Comparison of ENCODE assay signal across 10 cellular contexts in genomic region chrX:19625612-19626011, GRCh38.
DNase-seq lines count a peak whose midpoint lies in the region; ATAC-seq, FAIRE-seq and TF ChIP-seq lines count a peak whose summit lies in the region.
"Had no signal": no experiment of that assay in that cellular context is flagged by ENCODE, and none has a peak within 500 bp of the region (broad histone marks: within the 10 kb centered on the region; RNA-seq: fewer than 3 reads in every experiment).

No MANE protein-coding gene starts in this region.

- TF ChIP-seq POLR2A in body of pancreas (IDR thresholded peaks at IDR 0.05) (no peak), GM12891 (IDR thresholded peaks at IDR 0.05; ENCODE audit: low read depth, low read length) (no peak)

- H3K27ac ChIP-seq in left ventricle myocardium inferior (replicated peaks) (peak overlapping the region; percentile 69), right atrium auricular region (no peak overlapping the region), upper lobe of right lung (no peak overlapping the region), body of pancreas (no peak overlapping the region)
- H3K27ac ChIP-seq in naive thymus-derived CD4-positive, alpha-beta T cell (ENCODE audit: low read depth, low read length): peak overlapping the region; percentile 7
- H3K27ac ChIP-seq: brain microvascular endothelial cell had no signal

- intact Hi-C loops in left ventricle myocardium inferior (cut with micrococcal nuclease) (no loop called here), upper lobe of right lung (cut with DNase I) (no loop called here), body of pancreas (cut with DNase I) (no loop called here)
- intact Hi-C loops in naive thymus-derived CD4-positive, alpha-beta T cell (cut with micrococcal nuclease): loop anchor here in 1 of 2 donors (2.0 kb wide), 1 partner anchor 57 kb away; no protein-coding TSS in a partner anchor

- H3K4me1 ChIP-seq in left ventricle myocardium inferior (peaks cover 10% of the 10 kb centered on the region), right atrium auricular region (no peaks in the 10 kb centered on the region), upper lobe of right lung (no peaks in the 10 kb centered on the region), body of pancreas (no peaks in the 10 kb centered on the region)
- H3K4me1 ChIP-seq in naive thymus-derived CD4-positive, alpha-beta T cell (ENCODE audit: control insufficient read depth in 2 of 2, insufficient read depth in 2 of 2, low read length in 2 of 2): peaks cover 0 to 27% of the 10 kb centered on the region in 2 donors

- H3K4me3 ChIP-seq in left ventricle myocardium inferior (no peak overlapping the region), right atrium auricular region (no peak overlapping the region), upper lobe of right lung (no peak overlapping the region), body of pancreas (no peak overlapping the region)
- no peak overlapping the region for H3K4me3 ChIP-seq in naive thymus-derived CD4-positive, alpha-beta T cell (ENCODE audit: low read length)

- H3K4me3 Mint-ChIP-seq in naive thymus-derived CD4-positive, alpha-beta T cell: peak overlapping the region in 2 of 10 donors; percentile 14 to 75
- H3K4me3 Mint-ChIP-seq: B cell had no signal

- no peaks in the 10 kb centered on the region for H3K27me3 Mint-ChIP-seq in naive thymus-derived CD4-positive, alpha-beta T cell
- H3K27me3 Mint-ChIP-seq: B cell had no signal

- peak overlapping the region in 7 of 9 donors; percentile 37 to 90 (median 81) for H3K27ac Mint-ChIP-seq in naive thymus-derived CD4-positive, alpha-beta T cell
- H3K27ac Mint-ChIP-seq: B cell had no signal

- FAIRE-seq in GM12891 (lab: Jason Lieb, UNC): no peak

- WGBS in body of pancreas, 2 donors: 78% methylated on average over 5 of the region's 6 CpGs; no CpG with 5 or more reads in 1 of the 2 donors

- H3K36me3 Mint-ChIP-seq in naive thymus-derived CD4-positive, alpha-beta T cell: peaks cover 0 to 14% (median 7%) of the 10 kb centered on the region in 5 donors

- ATAC-seq in naive thymus-derived CD4-positive, alpha-beta T cell: no peak
- peak; percentile 35 for ATAC-seq in upper lobe of right lung
- no peak for ATAC-seq in body of pancreas
- ATAC-seq in HG03520 (IDR thresholded peaks at IDR 0.05; ENCODE audit: unreplicated experiment): no peak

- H3K27me3 ChIP-seq in left ventricle myocardium inferior (ENCODE audit: low read depth) (no peaks in the 10 kb centered on the region), right atrium auricular region (no peaks in the 10 kb centered on the region), upper lobe of right lung (no peaks in the 10 kb centered on the region), body of pancreas (peaks cover 0 to 4% of the 10 kb centered on the region in 2 donors)
- H3K27me3 ChIP-seq in naive thymus-derived CD4-positive, alpha-beta T cell (ENCODE audit: control insufficient read depth in 2 of 2, insufficient read depth in 2 of 2, low read length in 2 of 2): no peaks in the 10 kb centered on the region
- H3K27me3 ChIP-seq: brain microvascular endothelial cell had no signal

- TF ChIP-seq CTCF in left ventricle myocardium inferior (IDR thresholded peaks at IDR 0.05; ENCODE audit: borderline replicate concordance) (no peak), right atrium auricular region (IDR thresholded peaks at IDR 0.05) (no peak), upper lobe of right lung (IDR thresholded peaks at IDR 0.05) (no peak), body of pancreas (IDR thresholded peaks at IDR 0.05) (no peak)

- no peaks in the 10 kb centered on the region for H3K9me3 ChIP-seq in left ventricle myocardium inferior (replicated peaks)
- H3K9me3 ChIP-seq in right atrium auricular region: no peaks in the 10 kb centered on the region
- no peaks in the 10 kb centered on the region for H3K9me3 ChIP-seq in naive thymus-derived CD4-positive, alpha-beta T cell (ENCODE audit: control insufficient read depth in 2 of 3, low read length in 3 of 3)
- no peaks in the 10 kb centered on the region for H3K9me3 ChIP-seq in upper lobe of right lung
- no peaks in the 10 kb centered on the region for H3K9me3 ChIP-seq in body of pancreas

- no peaks in the 10 kb centered on the region for H3K9me3 Mint-ChIP-seq in naive thymus-derived CD4-positive, alpha-beta T cell

- CTCF ChIA-PET in naive thymus-derived CD4-positive, alpha-beta T cell (lab: Charles Lee): no interaction called here

- H3K36me3 ChIP-seq in left ventricle myocardium inferior: no peaks in the 10 kb centered on the region
- H3K36me3 ChIP-seq in right atrium auricular region: no peaks in the 10 kb centered on the region
- peaks cover 0 to 13% (median 6%) of the 10 kb centered on the region in 3 experiments for H3K36me3 ChIP-seq in naive thymus-derived CD4-positive, alpha-beta T cell (ENCODE audit: control insufficient read depth in 2 of 3, insufficient read depth in 3 of 3, low read length in 3 of 3)
- no peaks in the 10 kb centered on the region for H3K36me3 ChIP-seq in upper lobe of right lung
- no peaks in the 10 kb centered on the region for H3K36me3 ChIP-seq in body of pancreas (replicated peaks in 1 of 2; ENCODE audit: insufficient read depth in 1 of 2, low read depth in 2 of 2)
- H3K36me3 ChIP-seq: brain microvascular endothelial cell had no signal

- H3K4me1 Mint-ChIP-seq in naive thymus-derived CD4-positive, alpha-beta T cell: peaks cover 0 to 56% (median 37%) of the 10 kb centered on the region in 7 donors

- POLR2A ChIA-PET in naive thymus-derived CD4-positive, alpha-beta T cell (lab: Charles Lee): no interaction called here

- no peak for DNase-seq in left ventricle myocardium inferior
- DNase-seq in right atrium auricular region (ENCODE audit: low spot score): no peak
- peak; percentile 14 for DNase-seq in activated T-helper 1 cell treated with Interleukin-2 at 50 U/mL for 16 hours (ENCODE audit: low read depth)
- DNase-seq in naive thymus-derived CD4-positive, alpha-beta T cell: peak in 1 of 9 donors; percentile 53
- DNase-seq in upper lobe of right lung: no peak
- no peak for DNase-seq in body of pancreas
- DNase-seq in GM12891 (ENCODE audit: insufficient read length, low spot score): no peak
- DNase-seq: brain microvascular endothelial cell had no signal

TF ChIP-seq in GM12891, 5 proteins besides CTCF, POLR2A, EP300 and RAD21:
- no peak for TF ChIP-seq TAF1 (IDR thresholded peaks at IDR 0.05; ENCODE audit: low read depth, low read length)
- no peak for TF ChIP-seq POU2F2 (IDR thresholded peaks at IDR 0.05; ENCODE audit: low read depth, low read length)
- no peak for TF ChIP-seq PAX5 (IDR thresholded peaks at IDR 0.05; ENCODE audit: insufficient read depth, low read length, severe bottlenecking)
- no peak for TF ChIP-seq POLR2AphosphoS5 (IDR thresholded peaks at IDR 0.05; ENCODE audit: low read depth, low read length)
- no peak for TF ChIP-seq SPI1 (IDR thresholded peaks at IDR 0.05; ENCODE audit: low read depth, low read length)

Comparison
In these comparisons a context has a peak if more than half of its experiments do, and no peak if none do; other contexts are left out.
1. H3K27ac ChIP-seq: peak in left ventricle myocardium inferior (single experiment) and naive thymus-derived CD4-positive, alpha-beta T cell (single experiment); none in right atrium auricular region (0 of 2), upper lobe of right lung (single experiment) and body of pancreas (0 of 4).